19 cellular contexts compared by ENCODE assay signal in the genomic region with DNA sequence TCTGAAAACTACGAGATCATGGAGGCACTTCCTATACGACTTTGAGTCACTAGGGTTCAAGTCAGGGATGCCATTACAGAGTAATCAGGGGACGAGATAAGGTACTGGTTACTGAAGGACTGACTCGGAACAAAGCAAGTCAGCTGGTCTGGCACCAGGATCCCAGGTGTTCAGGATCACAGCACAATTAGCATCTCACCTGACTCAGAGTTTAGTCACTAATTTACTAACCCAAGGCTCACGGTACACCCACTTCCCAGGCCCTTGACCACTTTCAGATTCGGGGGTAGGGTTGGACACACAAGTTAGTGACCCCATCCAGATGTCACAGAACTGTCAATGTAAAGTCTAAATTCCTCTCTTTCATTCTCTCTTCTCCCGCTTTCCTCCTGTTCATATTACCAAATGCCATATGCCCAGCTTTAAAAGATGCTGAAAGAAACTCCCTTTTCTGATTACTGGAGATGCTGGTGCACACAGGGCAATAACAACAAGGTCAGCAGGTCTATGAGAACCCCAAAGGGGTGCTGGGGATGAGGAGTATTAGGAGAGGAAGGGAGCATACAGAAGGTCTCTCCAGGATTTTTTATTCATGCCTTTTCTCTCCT.
DNase-seq lines count a peak whose midpoint lies in the region; ATAC-seq and TF ChIP-seq lines count a peak whose summit lies in the region.
"Had no signal": no experiment of that assay in that cellular context is flagged by ENCODE, and none has a peak within 500 bp of the region (broad histone marks: within the 10 kb centered on the region; RNA-seq: fewer than 3 reads in every experiment).

No MANE protein-coding gene starts in this region.

- no peak overlapping the region for H3K4me3 Mint-ChIP-seq in neural progenitor cell
- H3K4me3 Mint-ChIP-seq: CD4-positive, CD25-positive, alpha-beta regulatory T cell; T-cell had no signal

- H3K27ac Mint-ChIP-seq in neural progenitor cell = no peak overlapping the region
- H3K27ac Mint-ChIP-seq: CD4-positive, CD25-positive, alpha-beta regulatory T cell; T-cell had no signal

- H3K79me2 ChIP-seq in smooth muscle cell (ENCODE audit: low read depth) = no peaks in the 10 kb centered on the region
- no peaks in the 10 kb centered on the region for H3K79me2 ChIP-seq in neural progenitor cell (ENCODE audit: low read depth)

- peak overlapping the region; percentile 42 for H3K9ac ChIP-seq in smooth muscle cell (ENCODE audit: low read depth)
- H3K9ac ChIP-seq in neural progenitor cell = no peak overlapping the region

- TF ChIP-seq CTCF in ascending aorta (IDR thresholded peaks at IDR 0.05) (no peak), smooth muscle cell (IDR thresholded peaks at IDR 0.05; ENCODE audit: borderline replicate concordance, insufficient read depth, poor library complexity, severe bottlenecking) (no peak), neural progenitor cell (IDR thresholded peaks at IDR 0.05) (no peak)

- no peaks in the 10 kb centered on the region for H3K27me3 ChIP-seq in ascending aorta
- H3K27me3 ChIP-seq in smooth muscle cell (ENCODE audit: low read depth) = no peaks in the 10 kb centered on the region
- H3K27me3 ChIP-seq in neural progenitor cell = no peaks in the 10 kb centered on the region
- H3K27me3 ChIP-seq: MG63 had no signal

- H3K9me3 ChIP-seq in ascending aorta (no peaks in the 10 kb centered on the region), smooth muscle cell (replicated peaks; ENCODE audit: low read depth) (no peaks in the 10 kb centered on the region), neural progenitor cell (ENCODE audit: low read depth) (no peaks in the 10 kb centered on the region)
- H3K9me3 ChIP-seq: MG63 had no signal

- no peaks in the 10 kb centered on the region for H3K27me3 Mint-ChIP-seq in neural progenitor cell (ENCODE audit: insufficient read depth, low read depth)
- H3K27me3 Mint-ChIP-seq: CD4-positive, CD25-positive, alpha-beta regulatory T cell; T-cell had no signal

- H4K20me1 ChIP-seq in smooth muscle cell (ENCODE audit: low read depth) = no peaks in the 10 kb centered on the region
- no peaks in the 10 kb centered on the region for H4K20me1 ChIP-seq in neural progenitor cell (ENCODE audit: low read depth)

- ATAC-seq in HG03139 (IDR thresholded peaks at IDR 0.05; ENCODE audit: unreplicated experiment) = no peak
- ATAC-seq: T-cell had no signal

- intact Hi-C loops in ascending aorta (cut with DNase I) = no loop called here

- H3K27ac ChIP-seq in ascending aorta (peak overlapping the region; percentile 15 to 49), smooth muscle cell (ENCODE audit: low read depth) (peak overlapping the region; percentile 81), neural progenitor cell (no peak overlapping the region)
- H3K27ac ChIP-seq: 22Rv1 had no signal

- H3K4me2 ChIP-seq in smooth muscle cell = peak overlapping the region; percentile 45
- no peak overlapping the region for H3K4me2 ChIP-seq in neural progenitor cell

- H3F3A ChIP-seq in smooth muscle cell (ENCODE audit: low read depth) (peaks cover 59% of the 10 kb centered on the region), neural progenitor cell (ENCODE audit: low read depth) (no peaks in the 10 kb centered on the region)

- no peaks in the 10 kb centered on the region for H3K36me3 ChIP-seq in ascending aorta
- H3K36me3 ChIP-seq in smooth muscle cell (ENCODE audit: low read depth) = no peaks in the 10 kb centered on the region
- no peaks in the 10 kb centered on the region for H3K36me3 ChIP-seq in neural progenitor cell
- H3K36me3 ChIP-seq: MG63 had no signal

- H3K36me3 Mint-ChIP-seq in neural progenitor cell = no peaks in the 10 kb centered on the region
- H3K36me3 Mint-ChIP-seq: CD4-positive, CD25-positive, alpha-beta regulatory T cell; T-cell had no signal

- H3K4me1 ChIP-seq in ascending aorta (no peaks in the 10 kb centered on the region), smooth muscle cell (ENCODE audit: low read depth) (peaks cover 31% of the 10 kb centered on the region), neural progenitor cell (no peaks in the 10 kb centered on the region)

- 60% methylated on average over 7 of the region's 7 CpGs for WGBS in smooth muscle cell (ENCODE audit: low lambda C conversion rate)

- H3K4me3 ChIP-seq in ascending aorta = no peak overlapping the region
- H3K4me3 ChIP-seq in smooth muscle cell = no peak overlapping the region
- no peak overlapping the region for H3K4me3 ChIP-seq in neural progenitor cell
- H3K4me3 ChIP-seq: MG63 had no signal

- peaks cover 18% of the 10 kb centered on the region for H3K4me1 Mint-ChIP-seq in neural progenitor cell
- H3K4me1 Mint-ChIP-seq: CD4-positive, CD25-positive, alpha-beta regulatory T cell; T-cell had no signal

- DNase-seq in DMS53 (lab: John Stamatoyannopoulos, UW) (peak; percentile 23), DMS53 treated with DMSO at 0.1 percent for 48 hours (lab: John Stamatoyannopoulos, UW; ENCODE audit: unreplicated experiment) (no peak), ascending aorta (ENCODE audit: low spot score in 2 of 2) (no peak), islet precursor cell (peak; percentile 55), smooth muscle cell (lab: John Stamatoyannopoulos, UW; ENCODE audit: unreplicated experiment) (no peak), neural progenitor cell (ENCODE audit: low spot score) (no peak)
- no peak for DNase-seq in activated CD4-positive, alpha-beta T cell treated with anti-CD3 and anti-CD28 coated beads for 48 hours
- DNase-seq: activated CD4-positive, CD25-positive, alpha-beta regulatory T cell; activated CD8-positive, alpha-beta memory T cell treated with anti-CD3 and anti-CD28 coated beads, Interleukin-2, amount 50 U/mL, for 48 hours; activated naive CD4-positive, alpha-beta T cell treated with anti-CD3 and anti-CD28 coated beads, Interleukin-2, amount 50 U/mL, for 16 hours; CD4-positive, CD25-positive, alpha-beta regulatory T cell; central memory CD4-positive, alpha-beta T cell; glutamatergic neuron; NCI-H2029; NCI-H526; T-cell had no signal

- H3K9me3 Mint-ChIP-seq in neural progenitor cell = no peaks in the 10 kb centered on the region

- H2AFZ ChIP-seq in smooth muscle cell (ENCODE audit: low read depth) (no peak overlapping the region), neural progenitor cell (replicated peaks) (no peak overlapping the region)

Comparison
In these comparisons a context has a peak if more than half of its experiments do, and no peak if none do; other contexts are left out.
1. DNase-seq: peak in DMS53 (single experiment) and islet precursor cell (single experiment); none in DMS53 treated with DMSO at 0.1 percent for 48 hours (single experiment), ascending aorta (0 of 2), smooth muscle cell (single experiment), neural progenitor cell (single experiment) and activated CD4-positive, alpha-beta T cell treated with anti-CD3 and anti-CD28 coated beads for 48 hours (single experiment).